ENCODE assay signal across 18 cellular contexts in the genomic region with DNA sequence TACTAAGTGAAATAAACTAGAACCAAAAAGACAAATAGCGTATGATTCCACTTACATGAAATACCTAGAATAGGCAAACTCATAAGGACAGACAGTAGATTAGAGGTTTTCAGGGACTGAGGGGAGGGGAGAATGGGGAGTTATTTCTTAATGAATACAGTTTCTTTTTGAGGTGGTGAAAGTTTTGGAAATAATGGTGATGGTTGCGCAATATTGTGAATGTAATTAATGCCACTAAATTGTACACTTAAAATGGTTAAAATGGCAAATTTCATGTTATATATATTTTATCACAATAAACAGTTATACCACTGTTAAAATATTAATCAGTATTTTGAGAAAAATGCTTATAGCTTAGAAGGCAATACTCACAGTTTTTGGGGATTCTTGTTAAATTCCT. TPM values are rescaled to one million over a fixed set of nuclear protein-coding genes. Genes with fewer than 3 reads are reported as not detected.
A peak's percentile ranks its signal among the peaks of the same experiment; 100 is the strongest.
DNase-seq lines count a peak whose midpoint lies in the region; ATAC-seq, FAIRE-seq and TF ChIP-seq lines count a peak whose summit lies in the region.
"Had no signal": no experiment of that assay in that cellular context is flagged by ENCODE, and none has a peak within 500 bp of the region (broad histone marks: within the 10 kb centered on the region; RNA-seq: fewer than 3 reads in every experiment).

No MANE protein-coding gene starts in this region.

- H3K4me3 ChIP-seq in A549 (no peak overlapping the region), HEK293 (ENCODE audit: low read depth, low read length) (no peak overlapping the region), spleen (no peak overlapping the region)
- H3K4me3 ChIP-seq: BLaER1, GM12878 had no signal

- no peak for FAIRE-seq in A549 (lab: Jason Lieb, UNC)
- FAIRE-seq: GM12878 had no signal

- H3K27ac ChIP-seq in A549 (no peak overlapping the region), HEK293 (ENCODE audit: extremely low read depth, low read depth, low read length) (no peak overlapping the region), VCaP (peak overlapping the region; percentile 100), spleen (no peak overlapping the region)
- H3K27ac ChIP-seq: BLaER1, C4-2B had no signal

- H3K4me2 ChIP-seq in A549: no peak overlapping the region
- H3K4me2 ChIP-seq: BLaER1 had no signal

- 97% methylated on average over 2 of the region's 2 CpGs for WGBS in A549 (ENCODE audit: missing lambda C conversion rate)
- 90 to 97% (median 97%) methylated on average over 2 of the region's 2 CpGs for WGBS in spleen, 5 donors

- no peak for TF ChIP-seq POLR2A in A549 (IDR thresholded peaks at IDR 0.05; ENCODE audit: low read length)
- no peak for TF ChIP-seq POLR2A in spleen (IDR thresholded peaks at IDR 0.05)

- no peak for DNase-seq in A549 (ENCODE audit: low read depth in 1 of 2, low spot score in 1 of 2)
- no peak for DNase-seq in DMS79 treated with DMSO at 0.1 percent for 48 hours (lab: John Stamatoyannopoulos, UW)
- DNase-seq in spleen: no peak
- DNase-seq: Caco-2; CD4-positive, CD25-positive, alpha-beta regulatory T cell; CD8-positive, alpha-beta T cell; DMS153; EL; GDM1; GOT3; H7; HCEC 1CT had no signal

- no peak for TF ChIP-seq RAD21 in A549 (conservative IDR thresholded peaks at IDR 0.05 in 1 of 2, IDR thresholded peaks at IDR 0.05 in 1 of 2)

- no peak for ATAC-seq in A549
- no peak for ATAC-seq in GM18520 (IDR thresholded peaks at IDR 0.05; ENCODE audit: unreplicated experiment)
- ATAC-seq: CD8-positive, alpha-beta T cell; GM12878 had no signal

- peaks cover 18% of the 10 kb centered on the region for H3K4me1 ChIP-seq in A549
- peaks cover 4% of the 10 kb centered on the region; the same call in 1 of the 2 replicates for H3K4me1 ChIP-seq in HEK293 (ENCODE audit: control insufficient read depth, insufficient read depth, low read length)
- peaks cover 16 to 85% (median 47%) of the 10 kb centered on the region in 6 donors for H3K4me1 ChIP-seq in spleen

- CTCF ChIA-PET in A549 (lab: Yijun Ruan, JAX): no interaction called here
- CTCF ChIA-PET in HEK293 (lab: Yijun Ruan, JAX): no interaction called here

- H3K27me3 ChIP-seq in spleen (replicated peaks in 1 of 7): no peaks in the 10 kb centered on the region
- H3K27me3 ChIP-seq: BLaER1 had no signal

- intact Hi-C loops in spleen (cut with DNase I; ENCODE audit: low total_unique reads): no loop called here

- H3K36me3 ChIP-seq in HEK293 (ENCODE audit: control insufficient read depth in 2 of 2, insufficient read depth in 1 of 2, low read length in 2 of 2): peaks cover 4 to 24% of the 10 kb centered on the region in 2 experiments; a peak in 2 of 3 replicates
- peaks cover 0 to 7% (median 0%) of the 10 kb centered on the region in 6 donors for H3K36me3 ChIP-seq in spleen

- POLR2A ChIA-PET in A549 (lab: Yijun Ruan, JAX) (no interaction called here), HEK293 (lab: Yijun Ruan, JAX) (no interaction called here)

- TF ChIP-seq CTCF in A549 (IDR thresholded peaks at IDR 0.05) (no peak), HEK293 (tag by site-specific recombination; IDR thresholded peaks at IDR 0.05) (no peak), VCaP (conservative IDR thresholded peaks at IDR 0.05) (no peak), spleen (IDR thresholded peaks at IDR 0.05 in 8 of 11, conservative IDR thresholded peaks at IDR 0.05 in 3 of 11) (no peak)

- no peak for TF ChIP-seq EP300 in A549 (IDR thresholded peaks at IDR 0.05)

- H3K9me3 ChIP-seq in A549 (no peaks in the 10 kb centered on the region), HEK293 (ENCODE audit: control insufficient read depth, insufficient read depth, low read depth, low read length) (no peaks in the 10 kb centered on the region), spleen (no peaks in the 10 kb centered on the region)
- H3K9me3 ChIP-seq: Caco-2 had no signal

TF ChIP-seq in A549, 52 proteins besides CTCF, POLR2A, EP300 and RAD21:
- peak; percentile 88 to 90 for TF ChIP-seq CEBPB (IDR thresholded peaks at IDR 0.05)
- no peak for TF ChIP-seq JUNB (IDR thresholded peaks at IDR 0.05)

TF ChIP-seq in HEK293, 187 proteins besides CTCF, POLR2A, EP300 and RAD21:
- no peak for TF ChIP-seq ZNF114 (tag by site-specific recombination; IDR thresholded peaks at IDR 0.05)
- no peak for TF ChIP-seq ZNF626 (tag by site-specific recombination; IDR thresholded peaks at IDR 0.05)
- TF ChIP-seq, protein P1, sequence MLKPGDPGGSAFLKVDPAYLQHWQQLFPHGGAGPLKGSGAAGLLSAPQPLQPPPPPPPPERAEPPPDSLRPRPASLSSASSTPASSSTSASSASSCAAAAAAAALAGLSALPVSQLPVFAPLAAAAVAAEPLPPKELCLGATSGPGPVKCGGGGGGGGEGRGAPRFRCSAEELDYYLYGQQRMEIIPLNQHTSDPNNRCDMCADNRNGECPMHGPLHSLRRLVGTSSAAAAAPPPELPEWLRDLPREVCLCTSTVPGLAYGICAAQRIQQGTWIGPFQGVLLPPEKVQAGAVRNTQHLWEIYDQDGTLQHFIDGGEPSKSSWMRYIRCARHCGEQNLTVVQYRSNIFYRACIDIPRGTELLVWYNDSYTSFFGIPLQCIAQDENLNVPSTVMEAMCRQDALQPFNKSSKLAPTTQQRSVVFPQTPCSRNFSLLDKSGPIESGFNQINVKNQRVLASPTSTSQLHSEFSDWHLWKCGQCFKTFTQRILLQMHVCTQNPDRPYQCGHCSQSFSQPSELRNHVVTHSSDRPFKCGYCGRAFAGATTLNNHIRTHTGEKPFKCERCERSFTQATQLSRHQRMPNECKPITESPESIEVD (tag by site-specific recombination; IDR thresholded peaks at IDR 0.05): 0 out of 2 replicates have a peak, but pooled peaks have one; percentile 13
- TF ChIP-seq ZFHX2 (tag by site-specific recombination; conservative IDR thresholded peaks at IDR 0.05): no peak
TF ChIP-seq in HEK293: peak in this region for 1.

RNA-seq across cellular contexts. Expression of gene UBE2E1, which starts 11.0 kb away (rescaled TPM):
- 171 and 198 TPM in 2 replicates for polyA plus RNA-seq in A549 (2011; rRNA removed)
- 59.9 and 61.9 TPM in 2 replicates for polyA plus RNA-seq in A549 (2012; cell fraction: cytosol; rRNA removed)
- 22.3 and 29.9 TPM in 2 replicates for polyA plus RNA-seq in A549 (2012; cell fraction: nucleus; rRNA removed)
- polyA plus RNA-seq in A549 (2017; fragmentation: RNase III; extraction: RNeasy Plus Mini Kit Qiagen cat#74134 plus additional on column Dnase treatment): 151 to 156 TPM (median 151 TPM) in 3 replicates
- polyA minus RNA-seq in A549 (2011; rRNA and poly(A)+ RNA removed): 51.7 and 53.0 TPM in 2 replicates
- total RNA-seq in spleen: 100 to 1,000 TPM in 2 of 7 donors, 10 to 100 TPM in 5; 62.6 to 106 (median 87.2) TPM
- polyA plus RNA-seq in spleen: 10 to 100 TPM; 68.8 to 96.1 (median 95.1) TPM
